ENCODE assay signal across 13 cellular contexts in the genomic region with DNA sequence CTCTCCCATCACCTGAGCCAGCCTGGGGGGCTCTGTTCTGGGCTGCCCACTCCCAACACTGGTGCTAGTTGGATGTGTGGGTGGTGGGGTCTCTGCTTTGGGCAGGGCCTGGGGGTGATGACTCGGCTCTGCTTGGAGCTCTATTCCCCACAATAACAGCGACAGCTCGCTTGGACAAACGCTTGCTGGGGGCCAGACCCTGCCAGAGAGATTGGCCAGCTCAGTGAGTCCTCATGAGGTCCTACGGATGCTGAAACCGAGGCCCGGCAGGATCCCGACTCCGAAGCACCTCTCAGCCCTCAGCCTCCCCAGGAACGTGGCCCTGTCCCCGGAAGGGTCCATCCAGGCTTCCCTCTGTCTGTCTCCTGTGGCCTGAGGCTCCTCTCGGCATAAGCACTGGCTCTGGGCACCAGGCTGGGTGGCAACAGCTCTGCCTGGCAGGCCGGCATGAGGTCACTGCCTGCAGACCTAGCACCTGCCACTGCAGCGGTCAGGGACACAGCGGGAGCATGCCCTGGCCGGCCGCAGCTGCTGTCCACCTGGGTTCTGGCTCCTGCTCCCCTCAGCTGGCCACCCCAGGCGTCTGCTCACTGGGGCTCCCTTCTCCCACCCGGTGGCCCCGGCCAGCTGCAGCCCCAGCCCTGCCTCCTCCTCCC. TPM values are rescaled to one million over a fixed set of nuclear protein-coding genes. Genes with fewer than 3 reads are reported as not detected.
DNase-seq lines count a peak whose midpoint lies in the region; ATAC-seq and TF ChIP-seq lines count a peak whose summit lies in the region.
"Had no signal": no experiment of that assay in that cellular context is flagged by ENCODE, and none has a peak within 500 bp of the region (broad histone marks: within the 10 kb centered on the region; RNA-seq: fewer than 3 reads in every experiment).

No MANE protein-coding gene starts in this region.

- POLR2A ChIA-PET in RWPE1 (lab: Yijun Ruan, JAX; ENCODE audit: low non-redundant PET) = interaction anchor here (0.6 to 1.2 kb wide), 4 partner anchors 57 to 1771 kb away, joined by 3 read pairs; partner anchors contain the start of genes GFER and RPS2

- H3K4me3 ChIP-seq in right cardiac atrium (ENCODE audit: low read length) = no peak overlapping the region
- H3K4me3 ChIP-seq in skeletal muscle tissue (ENCODE audit: low read length in 3 of 3) = no peak overlapping the region
- H3K4me3 ChIP-seq in coronary artery = no peak overlapping the region
- H3K4me3 ChIP-seq: body of pancreas, GM23338 had no signal

- peak overlapping the region; percentile 78 for H3K27ac ChIP-seq in RWPE1
- peak overlapping the region; percentile 76 for H3K27ac ChIP-seq in right cardiac atrium (ENCODE audit: low read length)
- H3K27ac ChIP-seq in skeletal muscle tissue (ENCODE audit: low read depth, low read length) = peak overlapping the region; percentile 68
- H3K27ac ChIP-seq in coronary artery = peak overlapping the region in 1 of 2 donors; percentile 97

- H3K9me3 ChIP-seq in right cardiac atrium (ENCODE audit: control insufficient read depth, low read length) = no peaks in the 10 kb centered on the region
- H3K9me3 ChIP-seq in skeletal muscle tissue (ENCODE audit: control insufficient read depth in 3 of 3, low read length in 3 of 3) = no peaks in the 10 kb centered on the region
- H3K9me3 ChIP-seq: body of pancreas had no signal

- no peak for ATAC-seq in right cardiac atrium
- no peak for ATAC-seq in GM21528 (IDR thresholded peaks at IDR 0.05; ENCODE audit: low FRiP score, unreplicated experiment)
- no peak for ATAC-seq in HG03378 (IDR thresholded peaks at IDR 0.05; ENCODE audit: unreplicated experiment)
- ATAC-seq: body of pancreas, GM23338 had no signal

- H3K27me3 ChIP-seq in right cardiac atrium (ENCODE audit: control insufficient read depth, insufficient read depth) = no peaks in the 10 kb centered on the region
- H3K27me3 ChIP-seq in skeletal muscle tissue (ENCODE audit: control insufficient read depth in 3 of 3, insufficient read depth in 3 of 3, low read length in 3 of 3) = no peaks in the 10 kb centered on the region
- H3K27me3 ChIP-seq: body of pancreas had no signal

- intact Hi-C loops in right cardiac atrium (cut with DNase I) = no loop called here

- H3K36me3 ChIP-seq in skeletal muscle tissue (ENCODE audit: control insufficient read depth in 3 of 3, insufficient read depth in 3 of 3, low read length in 3 of 3) = peaks cover 0 to 13% (median 5%) of the 10 kb centered on the region in 3 donors

- peak; percentile 87 for DNase-seq in DMS53 (lab: John Stamatoyannopoulos, UW)
- no peak for DNase-seq in RWPE1 (ENCODE audit: low spot score)
- peak in 2 of 3 donors; percentile 42 to 64 for DNase-seq in right cardiac atrium
- DNase-seq in coronary artery (ENCODE audit: low spot score) = no peak
- DNase-seq in dedifferentiated amniotic fluid mesenchymal stem cell (ENCODE audit: extremely low spot score) = no peak
- DNase-seq: body of pancreas, KBM-7, trophoblast cell had no signal

- CTCF ChIA-PET in RWPE1 (lab: Yijun Ruan, JAX) = interaction anchor here (0.6 to 1.3 kb wide), 3 partner anchors 8 to 24 kb away, joined by 3 to 4 read pairs (median 3); no protein-coding TSS in a partner anchor

- H3K4me1 ChIP-seq in right cardiac atrium (ENCODE audit: control insufficient read depth, insufficient read depth, low read length) = peaks cover 12% of the 10 kb centered on the region
- H3K4me1 ChIP-seq in skeletal muscle tissue (ENCODE audit: control insufficient read depth in 3 of 3, insufficient read depth in 3 of 3, low read length in 3 of 3) = peaks cover 43 to 76% (median 69%) of the 10 kb centered on the region in 3 donors

- 61% methylated on average over 20 of the region's 20 CpGs for WGBS in right cardiac atrium

- H3K9ac ChIP-seq in skeletal muscle tissue (ENCODE audit: low read depth in 1 of 3, low read length in 3 of 3) = peak overlapping the region in 2 of 3 donors; percentile 32 to 66

- TF ChIP-seq CTCF in RWPE1 (conservative IDR thresholded peaks at IDR 0.05; ENCODE audit: low read depth) (no peak), coronary artery (IDR thresholded peaks at IDR 0.05) (no peak)

RNA-seq across cellular contexts. Expression of gene NTHL1, which starts 7.1 kb away (rescaled TPM):
- 10 to 100 TPM in 3 of 4 donors, 1 to 10 TPM in 1; 4.3 to 14.0 (median 12.5) TPM for total RNA-seq in right cardiac atrium
- 21.3 TPM for polyA plus RNA-seq in right cardiac atrium
- total RNA-seq in skeletal muscle tissue = 13.6 TPM

RNA-seq across cellular contexts. Expression of gene TSC2, which starts 7.2 kb away (rescaled TPM):
- total RNA-seq in right cardiac atrium (10 to 100 TPM; 67.3 to 72.4 (median 69.4) TPM), skeletal muscle tissue (49.6 TPM)
- polyA plus RNA-seq in right cardiac atrium = 34.7 TPM

RNA-seq across cellular contexts. Expression of gene NHERF2, which starts 13.9 kb away (rescaled TPM):
- 100 to 1,000 TPM; 131 to 257 (median 158) TPM for total RNA-seq in right cardiac atrium
- 228 TPM for polyA plus RNA-seq in right cardiac atrium
- 15.1 TPM for total RNA-seq in skeletal muscle tissue

RNA-seq across cellular contexts. Expression of gene NPW, which starts 21.0 kb away (rescaled TPM):
- total RNA-seq in right cardiac atrium = not detected
- not detected for polyA plus RNA-seq in right cardiac atrium
- not detected for total RNA-seq in skeletal muscle tissue
- total RNA-seq: body of pancreas, kidney epithelial cell had no signal

RNA-seq across cellular contexts. Expression of gene ZNF598, which starts 31.0 kb away (rescaled TPM):
- 10 to 100 TPM; 16.8 to 20.5 (median 17.5) TPM for total RNA-seq in right cardiac atrium
- 14.0 TPM for polyA plus RNA-seq in right cardiac atrium
- total RNA-seq in skeletal muscle tissue = 4.7 TPM

Comparison
In these comparisons a context has a peak if more than half of its experiments do, and no peak if none do; other contexts are left out.
1. DNase-seq: peak in DMS53 (single experiment) and right cardiac atrium (2 of 3); none in RWPE1 (single experiment), coronary artery (single experiment) and dedifferentiated amniotic fluid mesenchymal stem cell (single experiment).